ENCODE assay signal across 8 cellular contexts in the genomic region with DNA sequence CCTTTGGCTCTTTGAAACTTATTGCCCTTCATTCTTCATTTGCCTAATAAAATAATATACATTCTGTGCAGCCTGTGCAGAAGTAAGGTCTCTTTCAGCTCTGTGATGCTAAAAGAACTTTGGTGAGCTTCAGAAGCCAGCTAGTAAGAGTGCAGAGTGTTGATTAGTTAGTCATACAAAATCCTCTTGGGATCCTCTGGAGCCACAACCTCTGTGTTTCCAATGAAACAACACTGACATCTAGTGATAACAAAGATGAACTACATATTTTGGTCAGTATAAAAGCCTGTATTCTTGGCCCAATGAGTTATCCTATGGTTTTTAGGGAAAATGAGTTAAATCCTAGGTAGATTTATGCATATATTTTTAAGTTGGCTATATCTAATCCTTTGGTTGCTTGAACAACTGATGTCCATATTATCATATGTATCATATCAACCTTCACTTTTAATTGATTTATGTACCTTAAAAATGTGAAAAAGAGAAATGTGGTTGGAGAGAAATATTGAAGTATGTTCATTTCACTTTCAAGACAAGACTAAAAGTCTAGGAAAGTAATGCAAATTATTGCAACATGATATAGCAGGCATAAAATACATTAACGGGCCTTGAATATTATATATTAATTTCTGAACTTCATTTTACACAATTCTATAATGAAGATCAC.
DNase-seq lines count a peak whose midpoint lies in the region; ATAC-seq and TF ChIP-seq lines count a peak whose summit lies in the region.

No MANE protein-coding gene starts in this region.

- no peaks in the 10 kb centered on the region for H3F3A ChIP-seq in MM.1S (ENCODE audit: insufficient read depth, low read length)

- peaks cover 13% of the 10 kb centered on the region for H3K27me3 Mint-ChIP-seq in activated T-cell treated with anti-CD3 and anti-CD28 coated beads, Interleukin-2, amount 50 U/mL, for 24 hours

- no peaks in the 10 kb centered on the region for H3K9me3 Mint-ChIP-seq in activated T-cell treated with anti-CD3 and anti-CD28 coated beads, Interleukin-2, amount 50 U/mL, for 24 hours

- H3K36me3 Mint-ChIP-seq in activated T-cell treated with anti-CD3 and anti-CD28 coated beads, Interleukin-2, amount 50 U/mL, for 24 hours (ENCODE audit: low read depth), result no peaks in the 10 kb centered on the region

- intact Hi-C loops in Right ventricle myocardium inferior (cut with DNase I), result no loop called here
- intact Hi-C loops in cardiac septum (cut with DNase I), result no loop called here

- H3K9me3 ChIP-seq in MM.1S (replicated peaks; ENCODE audit: insufficient read depth, low read length) (no peaks in the 10 kb centered on the region), fibroblast of lung (ENCODE audit: control insufficient read depth, insufficient read depth, low read depth, low read length) (no peaks in the 10 kb centered on the region), osteoblast (ENCODE audit: low read depth, low read length) (no peaks in the 10 kb centered on the region)

- no peaks in the 10 kb centered on the region for H3K9me2 ChIP-seq in MM.1S (replicated peaks; ENCODE audit: insufficient read depth, low read length)

- no peak for DNase-seq in Right ventricle myocardium inferior (ENCODE audit: missing footprints)
- no peak for DNase-seq in cardiac septum (ENCODE audit: low spot score)
- peak; percentile 36 for DNase-seq in HCEC 1CT
- peak; percentile 29 for DNase-seq in MM.1S
- DNase-seq in SK-N-DZ (ENCODE audit: low spot score), result peak; percentile 57
- peak; percentile 56 to 71 for DNase-seq in fibroblast of lung (ENCODE audit: low read depth in 2 of 2)
- peak; percentile 81 for DNase-seq in osteoblast (ENCODE audit: insufficient read length, low spot score, missing footprints)
- no peak for DNase-seq in activated T-cell treated with anti-CD3 and anti-CD28 coated beads, Interleukin-2, amount 50 U/mL, for 24 hours

- H3K79me2 ChIP-seq in MM.1S (ENCODE audit: low read length), result no peaks in the 10 kb centered on the region
- H3K79me2 ChIP-seq in fibroblast of lung (ENCODE audit: control insufficient read depth, insufficient read depth, low read length), result no peaks in the 10 kb centered on the region
- no peaks in the 10 kb centered on the region for H3K79me2 ChIP-seq in osteoblast (ENCODE audit: insufficient read depth, low read length)

- TF ChIP-seq CTCF in MM.1S (IDR thresholded peaks at IDR 0.05; ENCODE audit: low read length), result peak; percentile 47
- peak; percentile 55 to 67 for TF ChIP-seq CTCF in fibroblast of lung (conservative IDR thresholded peaks at IDR 0.05 in 1 of 2, IDR thresholded peaks at IDR 0.05 in 1 of 2; ENCODE audit: low read depth in 1 of 2, low read length in 2 of 2)
- TF ChIP-seq CTCF in osteoblast (IDR thresholded peaks at IDR 0.05; ENCODE audit: extremely low read depth, low read depth, low read length), result peak; percentile 63

- no peaks in the 10 kb centered on the region for H3K4me1 Mint-ChIP-seq in activated T-cell treated with anti-CD3 and anti-CD28 coated beads, Interleukin-2, amount 50 U/mL, for 24 hours (ENCODE audit: low read depth)

- H3K27ac Mint-ChIP-seq in activated T-cell treated with anti-CD3 and anti-CD28 coated beads, Interleukin-2, amount 50 U/mL, for 24 hours, result no peak overlapping the region

- H3K36me3 ChIP-seq in MM.1S (replicated peaks; ENCODE audit: insufficient read depth, low read length) (no peaks in the 10 kb centered on the region), fibroblast of lung (ENCODE audit: control insufficient read depth, insufficient read depth, low read length) (no peaks in the 10 kb centered on the region), osteoblast (ENCODE audit: insufficient read depth, low read length) (no peaks in the 10 kb centered on the region)

- no peak overlapping the region for H3K4me3 Mint-ChIP-seq in activated T-cell treated with anti-CD3 and anti-CD28 coated beads, Interleukin-2, amount 50 U/mL, for 24 hours

- H3K27me3 ChIP-seq in MM.1S (replicated peaks; ENCODE audit: insufficient read depth, low read length) (no peaks in the 10 kb centered on the region), fibroblast of lung (ENCODE audit: control insufficient read depth, insufficient read depth, low read length) (no peaks in the 10 kb centered on the region), osteoblast (ENCODE audit: insufficient read depth, low read length) (no peaks in the 10 kb centered on the region)

- H4K20me1 ChIP-seq in MM.1S (ENCODE audit: insufficient read depth, low read length) (no peaks in the 10 kb centered on the region), fibroblast of lung (ENCODE audit: control insufficient read depth, extremely low read depth, insufficient read depth, low read length) (no peaks in the 10 kb centered on the region), osteoblast (ENCODE audit: insufficient read depth, low read length) (no peaks in the 10 kb centered on the region)

- H3K27ac ChIP-seq in MM.1S (ENCODE audit: low read length), result no peak overlapping the region
- H3K27ac ChIP-seq in fibroblast of lung (ENCODE audit: insufficient read depth, low read length), result no peak overlapping the region
- no peak overlapping the region for H3K27ac ChIP-seq in osteoblast (ENCODE audit: low read depth, low read length)

- H3K4me3 ChIP-seq in MM.1S (ENCODE audit: low read length) (no peak overlapping the region), fibroblast of lung (replicated peaks in 1 of 4; ENCODE audit: control extremely low read depth in 1 of 4, insufficient read depth in 1 of 4, low read depth in 3 of 4, low read length in 4 of 4) (no peak overlapping the region), osteoblast (ENCODE audit: insufficient read depth, low read length) (no peak overlapping the region)

- no peaks in the 10 kb centered on the region for H3K4me1 ChIP-seq in MM.1S (ENCODE audit: low read length)
- no peaks in the 10 kb centered on the region for H3K4me1 ChIP-seq in fibroblast of lung (ENCODE audit: control insufficient read depth, extremely low read depth, insufficient read depth, low read length)
- no peaks in the 10 kb centered on the region for H3K4me1 ChIP-seq in osteoblast (ENCODE audit: insufficient read depth, low read length)

- H2AFZ ChIP-seq in MM.1S (ENCODE audit: low read length), result no peak overlapping the region
- no peak overlapping the region for H2AFZ ChIP-seq in fibroblast of lung (ENCODE audit: low read length)
- H2AFZ ChIP-seq in osteoblast (ENCODE audit: low read length), result no peak overlapping the region

- no peak overlapping the region for H3K9ac ChIP-seq in MM.1S (ENCODE audit: low read length)
- no peak overlapping the region for H3K9ac ChIP-seq in fibroblast of lung (ENCODE audit: insufficient read depth, low read length)

- peak; percentile 80 for ATAC-seq in Right ventricle myocardium inferior

- H3K4me2 ChIP-seq in MM.1S (ENCODE audit: low read depth, low read length) (no peak overlapping the region), fibroblast of lung (ENCODE audit: extremely low read depth, insufficient read depth, low read length) (no peak overlapping the region), osteoblast (ENCODE audit: insufficient read depth, low read length) (no peak overlapping the region)

Comparison
In these comparisons a context has a peak if more than half of its experiments do, and no peak if none do; other contexts are left out.
1. DNase-seq: peak in HCEC 1CT (single experiment), MM.1S (single experiment), SK-N-DZ (single experiment), fibroblast of lung (2 of 2) and osteoblast (single experiment); none in Right ventricle myocardium inferior (single experiment), cardiac septum (single experiment) and activated T-cell treated with anti-CD3 and anti-CD28 coated beads, Interleukin-2, amount 50 U/mL, for 24 hours (single experiment).
2. Peak in every context shown above with its lines, with median percentiles within 50 percentile points of each other: CTCF ChIP-seq.